In genomic region chr10:35007858-35008301, GRCh38 we compare ENCODE assay signal across 18 cellular contexts.
A peak's percentile ranks its signal among the peaks of the same experiment; 100 is the strongest.
DNase-seq lines count a peak whose midpoint lies in the region; ATAC-seq and TF ChIP-seq lines count a peak whose summit lies in the region.
"Had no signal": no experiment of that assay in that cellular context is flagged by ENCODE, and none has a peak within 500 bp of the region (broad histone marks: within the 10 kb centered on the region; RNA-seq: fewer than 3 reads in every experiment).

No MANE protein-coding gene starts in this region.

- H3K27me3 ChIP-seq in RWPE2 (ENCODE audit: insufficient read depth, poor library complexity, severe bottlenecking) = no peaks in the 10 kb centered on the region
- H3K27me3 ChIP-seq in thyroid gland = no peaks in the 10 kb centered on the region
- H3K27me3 ChIP-seq: breast epithelium, esophagus muscularis mucosa, heart right ventricle, left lung, testis had no signal

- no peak for ATAC-seq in RWPE2 (ENCODE audit: low read depth)
- ATAC-seq: activated naive CD4-positive, alpha-beta T cell treated with anti-CD3 and anti-CD28 coated beads, Interleukin-2, amount 50 U/mL, for 72 hours; heart right ventricle; left lung; SK-N-SH treated with all-trans-retinoic acid at 6 μM for 48 hours had no signal

- intact Hi-C loops in thyroid gland (cut with DNase I) = no loop called here

- no peak for TF ChIP-seq POLR2A in thyroid gland (IDR thresholded peaks at IDR 0.05)

- TF ChIP-seq CTCF in RWPE2 (IDR thresholded peaks at IDR 0.05; ENCODE audit: poor library complexity, severe bottlenecking) (no peak), thyroid gland (IDR thresholded peaks at IDR 0.05) (no peak)

- peaks cover 36% of the 10 kb centered on the region for H3K36me3 ChIP-seq in RWPE2 (ENCODE audit: low read depth)
- H3K36me3 ChIP-seq in thyroid gland = peaks cover 0 to 7% of the 10 kb centered on the region in 2 donors

- H3K9me3 ChIP-seq in RWPE2 (ENCODE audit: severe bottlenecking) = no peaks in the 10 kb centered on the region
- H3K9me3 ChIP-seq in thyroid gland = no peaks in the 10 kb centered on the region
- H3K9me3 ChIP-seq: breast epithelium, esophagus muscularis mucosa, heart right ventricle, left lung, testis had no signal

- H3K27ac ChIP-seq in RWPE2 (ENCODE audit: poor library complexity, severe bottlenecking) = peak overlapping the region; percentile 98
- no peak overlapping the region for H3K27ac ChIP-seq in thyroid gland
- H3K27ac ChIP-seq: breast epithelium, esophagus muscularis mucosa, heart right ventricle, left lung, parathyroid adenoma, testis had no signal

- peak; percentile 5 for DNase-seq in H4 (ENCODE audit: low spot score)
- no peak for DNase-seq in RWPE2 (ENCODE audit: low spot score)
- DNase-seq in iPS-NIHi7 (ENCODE audit: extremely low spot score) = peak; percentile 20
- peak; percentile 39 for DNase-seq in smooth muscle cell of the brain vasculature (ENCODE audit: low read depth, low spot score)
- no peak for DNase-seq in NCI-H345 (lab: John Stamatoyannopoulos, UW)
- DNase-seq in thyroid gland = no peak
- DNase-seq in D341Med (ENCODE audit: low spot score) = no peak
- DNase-seq: heart right ventricle, left lung, NCI-H1930, NCI-H524 treated with DMSO at 0.1 percent for 48 hours, small intestine, testis had no signal

- peaks cover 41% of the 10 kb centered on the region for H3K4me1 ChIP-seq in RWPE2 (ENCODE audit: insufficient read depth, poor library complexity, severe bottlenecking)
- H3K4me1 ChIP-seq in thyroid gland = no peaks in the 10 kb centered on the region
- H3K4me1 ChIP-seq: breast epithelium, esophagus muscularis mucosa, heart right ventricle, testis had no signal

- H3K4me3 ChIP-seq in RWPE2 (ENCODE audit: severe bottlenecking) (no peak overlapping the region), thyroid gland (replicated peaks in 1 of 3) (no peak overlapping the region)
- H3K4me3 ChIP-seq: breast epithelium, esophagus muscularis mucosa, heart right ventricle, left lung, testis had no signal

- WGBS in thyroid gland, 2 donors = 65 to 84% methylated on average over 4 of the region's 4 CpGs

Comparison
In these comparisons a context has a peak if more than half of its experiments do, and no peak if none do; other contexts are left out.
1. DNase-seq: peak in H4 (single experiment), iPS-NIHi7 (single experiment) and smooth muscle cell of the brain vasculature (single experiment); none in RWPE2 (single experiment), NCI-H345 (single experiment), thyroid gland (0 of 2) and D341Med (single experiment).